ENCODE assay signal across 2 cellular contexts in the genomic region with DNA sequence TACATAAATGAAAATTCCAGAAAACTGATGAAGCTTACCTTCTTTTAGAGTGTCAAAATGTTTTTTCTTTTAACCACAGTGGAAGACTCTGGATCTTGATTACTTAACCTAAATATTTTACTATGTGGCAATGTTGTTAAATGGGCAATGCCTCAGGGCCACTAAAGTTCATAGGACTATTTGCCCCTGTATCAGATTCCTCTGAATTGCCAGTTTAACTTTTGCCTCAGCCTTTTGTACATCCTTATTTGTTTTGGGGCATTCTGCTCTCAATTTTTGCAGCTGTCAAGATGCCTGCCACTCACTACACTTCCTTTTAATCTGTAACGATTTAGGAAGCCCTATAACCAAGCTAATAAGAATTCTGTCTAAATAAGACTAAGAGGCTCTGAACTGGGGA.
A peak's percentile ranks its signal among the peaks of the same experiment; 100 is the strongest.
TF ChIP-seq lines count a peak whose summit lies in the region.

No MANE protein-coding gene starts in this region.

TF ChIP-seq in HepG2, 621 proteins besides CTCF, POLR2A, EP300 and RAD21 (continued from another document and continues in another):
- TF ChIP-seq CEBPB (IDR thresholded peaks at IDR 0.05; ENCODE audit: borderline replicate concordance, low read depth, low read length) (peak; percentile 94), ZNF746 (CRISPR knock-in tag; IDR thresholded peaks at IDR 0.05) (no peak), MEF2D (CRISPR knock-in tag; IDR thresholded peaks at IDR 0.05) (0 out of 2 replicates have a peak, but pooled peaks have one; percentile 36), HOMEZ (CRISPR knock-in tag; IDR thresholded peaks at IDR 0.05; ENCODE audit: low read depth) (peak; percentile 52; the same call in 1 of the 2 replicates), MIXL1 (CRISPR knock-in tag; IDR thresholded peaks at IDR 0.05) (0 out of 2 replicates have a peak, but pooled peaks have one; percentile 21), ZNF124 (CRISPR knock-in tag; IDR thresholded peaks at IDR 0.05) (no peak), MBNL3 (CRISPR knock-in tag; conservative IDR thresholded peaks at IDR 0.05) (no peak), MEIS2 (CRISPR knock-in tag; IDR thresholded peaks at IDR 0.05) (0 out of 2 replicates have a peak, but pooled peaks have one; percentile 56), CEBPG (CRISPR knock-in tag; IDR thresholded peaks at IDR 0.05) (peak; percentile 92), ZNF143 (CRISPR knock-in tag; IDR thresholded peaks at IDR 0.05) (no peak), GABPA (IDR thresholded peaks at IDR 0.05; ENCODE audit: low read depth, low read length) (no peak), GABPA (CRISPR knock-in tag; IDR thresholded peaks at IDR 0.05; ENCODE audit: low read depth) (peak; percentile 28; the same call in 1 of the 2 replicates), ZNF44 (CRISPR knock-in tag; IDR thresholded peaks at IDR 0.05) (no peak), SAP130 (CRISPR knock-in tag; IDR thresholded peaks at IDR 0.05; ENCODE audit: low read depth) (peak; percentile 69), KAT8 (CRISPR knock-in tag; IDR thresholded peaks at IDR 0.05) (peak; percentile 63), PHF21A (CRISPR knock-in tag; IDR thresholded peaks at IDR 0.05) (peak; percentile 55; the same call in 1 of the 2 replicates), FOXA3 (CRISPR knock-in tag; IDR thresholded peaks at IDR 0.05) (peak; percentile 81), TEAD3 (CRISPR knock-in tag; optimal IDR thresholded peaks at IDR 0.05; ENCODE audit: borderline replicate concordance) (peak; percentile 89), ZHX1 (CRISPR knock-in tag; IDR thresholded peaks at IDR 0.05; ENCODE audit: low read depth) (no peak), PPARG (CRISPR knock-in tag; conservative IDR thresholded peaks at IDR 0.05) (peak; percentile 42; the same call in 1 of the 2 replicates), TCF7 (IDR thresholded peaks at IDR 0.05; ENCODE audit: low read depth) (peak; percentile 46; the same call in 1 of the 2 replicates), ZNF629 (CRISPR knock-in tag; conservative IDR thresholded peaks at IDR 0.05) (peak; percentile 14; the same call in 1 of the 2 replicates), HNF4A (CRISPR knock-in tag; IDR thresholded peaks at IDR 0.05) (peak; percentile 70), ZNF326 (CRISPR knock-in tag; IDR thresholded peaks at IDR 0.05; ENCODE audit: borderline replicate concordance) (no peak), THAP11 (CRISPR knock-in tag; IDR thresholded peaks at IDR 0.05) (peak; percentile 38; the same call in 1 of the 2 replicates), REPIN1 (CRISPR knock-in tag; IDR thresholded peaks at IDR 0.05; ENCODE audit: borderline replicate concordance, low read depth) (no peak)
- TF ChIP-seq, protein P1, sequence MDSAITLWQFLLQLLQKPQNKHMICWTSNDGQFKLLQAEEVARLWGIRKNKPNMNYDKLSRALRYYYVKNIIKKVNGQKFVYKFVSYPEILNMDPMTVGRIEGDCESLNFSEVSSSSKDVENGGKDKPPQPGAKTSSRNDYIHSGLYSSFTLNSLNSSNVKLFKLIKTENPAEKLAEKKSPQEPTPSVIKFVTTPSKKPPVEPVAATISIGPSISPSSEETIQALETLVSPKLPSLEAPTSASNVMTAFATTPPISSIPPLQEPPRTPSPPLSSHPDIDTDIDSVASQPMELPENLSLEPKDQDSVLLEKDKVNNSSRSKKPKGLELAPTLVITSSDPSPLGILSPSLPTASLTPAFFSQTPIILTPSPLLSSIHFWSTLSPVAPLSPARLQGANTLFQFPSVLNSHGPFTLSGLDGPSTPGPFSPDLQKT (CRISPR knock-in tag; IDR thresholded peaks at IDR 0.05; ENCODE audit: borderline replicate concordance) = no peak
- TF ChIP-seq, protein P2, sequence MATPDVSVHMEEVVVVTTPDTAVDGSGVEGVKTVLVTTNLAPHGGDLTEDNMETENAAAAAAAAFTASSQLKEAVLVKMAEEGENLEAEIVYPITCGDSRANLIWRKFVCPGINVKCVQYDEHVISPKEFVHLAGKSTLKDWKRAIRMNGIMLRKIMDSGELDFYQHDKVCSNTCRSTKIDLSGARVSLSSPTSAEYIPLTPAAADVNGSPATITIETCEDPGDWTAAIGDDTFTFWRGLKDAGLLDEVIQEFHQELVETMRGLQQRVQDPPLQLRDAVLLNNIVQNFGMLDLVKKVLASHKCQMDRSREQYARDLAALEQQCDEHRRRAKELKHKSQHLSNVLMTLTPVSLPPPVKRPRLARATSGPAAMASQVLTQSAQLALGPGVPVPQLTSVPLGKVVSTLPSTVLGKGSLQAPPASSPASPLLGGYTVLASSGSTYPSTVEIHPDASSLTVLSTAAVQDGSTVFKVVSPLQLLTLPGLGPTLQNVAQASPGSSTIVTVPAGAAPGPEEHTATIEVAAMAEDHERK (CRISPR knock-in tag; IDR thresholded peaks at IDR 0.05; ENCODE audit: low read depth) = no peak

TF ChIP-seq in HEK293T, 16 proteins besides CTCF, POLR2A, EP300 and RAD21 (continued from another document):
- TF ChIP-seq, protein P3, sequence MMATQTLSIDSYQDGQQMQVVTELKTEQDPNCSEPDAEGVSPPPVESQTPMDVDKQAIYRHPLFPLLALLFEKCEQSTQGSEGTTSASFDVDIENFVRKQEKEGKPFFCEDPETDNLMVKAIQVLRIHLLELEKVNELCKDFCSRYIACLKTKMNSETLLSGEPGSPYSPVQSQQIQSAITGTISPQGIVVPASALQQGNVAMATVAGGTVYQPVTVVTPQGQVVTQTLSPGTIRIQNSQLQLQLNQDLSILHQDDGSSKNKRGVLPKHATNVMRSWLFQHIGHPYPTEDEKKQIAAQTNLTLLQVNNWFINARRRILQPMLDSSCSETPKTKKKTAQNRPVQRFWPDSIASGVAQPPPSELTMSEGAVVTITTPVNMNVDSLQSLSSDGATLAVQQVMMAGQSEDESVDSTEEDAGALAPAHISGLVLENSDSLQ (IDR thresholded peaks at IDR 0.05) = no peak
- TF ChIP-seq ZNF384 (IDR thresholded peaks at IDR 0.05) (no peak), L3MBTL2 (conservative IDR thresholded peaks at IDR 0.05) (no peak), ARNT (IDR thresholded peaks at IDR 0.05) (no peak), FOXM1 (IDR thresholded peaks at IDR 0.05; ENCODE audit: borderline replicate concordance) (no peak)
TF ChIP-seq in HEK293T: peak in this region for 0.
